In genomic region chr4:188781655-188782054, GRCh38 we compare ENCODE assay signal across 12 cellular contexts.
A peak's percentile ranks its signal among the peaks of the same experiment; 100 is the strongest.
DNase-seq lines count a peak whose midpoint lies in the region; TF ChIP-seq lines count a peak whose summit lies in the region.
"Had no signal": no experiment of that assay in that cellular context is flagged by ENCODE, and none has a peak within 500 bp of the region (broad histone marks: within the 10 kb centered on the region; RNA-seq: fewer than 3 reads in every experiment).

No MANE protein-coding gene starts in this region.

- no peaks in the 10 kb centered on the region for H3K9me3 Mint-ChIP-seq in nephron progenitor cell

- no peak for TF ChIP-seq POLR2A in vagina (IDR thresholded peaks at IDR 0.05)

- in situ Hi-C loops in Caki2 (cut with HindIII; ENCODE audit: low pct_unique_long_range_greater_than_20kb, low sequenced_read_pairs): no loop called here

- DNase-seq in Caki2 (ENCODE audit: low read depth) (peak; percentile 8), MG63 (peak; percentile 31), choroid plexus epithelial cell (ENCODE audit: low read depth) (peak; percentile 8), nephron progenitor cell (peak; percentile 14), HuH-7 (ENCODE audit: low spot score) (no peak), vagina (ENCODE audit: extremely low spot score in 2 of 2) (no peak), NCI-H187 treated with DMSO at 0.1 percent for 48 hours (lab: John Stamatoyannopoulos, UW) (no peak)
- DNase-seq in NK-92 treated with Interleukin-12 subunit alpha and Interleukin-12 subunit beta, amount 100 ng/mL, for 24 hours (lab: John Stamatoyannopoulos, UW): no peak
- DNase-seq: activated CD4-positive, alpha-beta T cell treated with anti-CD3 and anti-CD28 coated beads for 36 hours; NCI-H446; spleen had no signal

- H3K27me3 ChIP-seq in MG63 (no peaks in the 10 kb centered on the region), vagina (no peaks in the 10 kb centered on the region)
- H3K27me3 ChIP-seq: cardiac muscle cell, spleen had no signal

- peaks cover 16% of the 10 kb centered on the region for H3K4me1 Mint-ChIP-seq in nephron progenitor cell
- H3K4me1 Mint-ChIP-seq: activated CD4-positive, alpha-beta T cell treated with anti-CD3 and anti-CD28 coated beads for 36 hours had no signal

- H3K36me3 ChIP-seq in MG63 (no peaks in the 10 kb centered on the region), vagina (no peaks in the 10 kb centered on the region)
- H3K36me3 ChIP-seq: cardiac muscle cell, spleen had no signal

- no peak overlapping the region for H3K4me3 ChIP-seq in MG63
- H3K4me3 ChIP-seq in choroid plexus epithelial cell (ENCODE audit: low read depth, low read length): no peak overlapping the region
- H3K4me3 ChIP-seq in vagina: no peak overlapping the region
- H3K4me3 ChIP-seq: cardiac muscle cell, spleen had no signal

- intact Hi-C loops in vagina (cut with DNase I): no loop called here

- no peaks in the 10 kb centered on the region for H3K36me3 Mint-ChIP-seq in nephron progenitor cell (ENCODE audit: low read depth)

- H3K27ac Mint-ChIP-seq in nephron progenitor cell: no peak overlapping the region
- H3K27ac Mint-ChIP-seq: activated CD4-positive, alpha-beta T cell treated with anti-CD3 and anti-CD28 coated beads for 36 hours had no signal

- H3K4me1 ChIP-seq in vagina: no peaks in the 10 kb centered on the region
- H3K4me1 ChIP-seq: spleen had no signal

- H3K27ac ChIP-seq in vagina: no peak overlapping the region
- H3K27ac ChIP-seq: cardiac muscle cell, spleen had no signal

- peak; percentile 48 for TF ChIP-seq CTCF in choroid plexus epithelial cell (conservative IDR thresholded peaks at IDR 0.05; ENCODE audit: low read depth, low read length)
- TF ChIP-seq CTCF in nephron progenitor cell (IDR thresholded peaks at IDR 0.05): peak; percentile 37
- TF ChIP-seq CTCF in vagina (IDR thresholded peaks at IDR 0.05): no peak

- no peak overlapping the region for H3K4me3 Mint-ChIP-seq in nephron progenitor cell
- H3K4me3 Mint-ChIP-seq: activated CD4-positive, alpha-beta T cell treated with anti-CD3 and anti-CD28 coated beads for 36 hours had no signal

- no peaks in the 10 kb centered on the region for H3K9me3 ChIP-seq in MG63
- no peaks in the 10 kb centered on the region for H3K9me3 ChIP-seq in vagina

- H3K27me3 Mint-ChIP-seq in nephron progenitor cell (ENCODE audit: low read depth, poor library complexity): no peaks in the 10 kb centered on the region
- H3K27me3 Mint-ChIP-seq: activated CD4-positive, alpha-beta T cell treated with anti-CD3 and anti-CD28 coated beads for 36 hours had no signal

Comparison
In these comparisons a context has a peak if more than half of its experiments do, and no peak if none do; other contexts are left out.
1. DNase-seq: peak in Caki2 (single experiment), MG63 (single experiment), choroid plexus epithelial cell (single experiment) and nephron progenitor cell (single experiment); none in NK-92 treated with Interleukin-12 subunit alpha and Interleukin-12 subunit beta, amount 100 ng/mL, for 24 hours (single experiment), HuH-7 (single experiment), vagina (0 of 2) and NCI-H187 treated with DMSO at 0.1 percent for 48 hours (single experiment).
2. CTCF ChIP-seq: peak in choroid plexus epithelial cell (single experiment) and nephron progenitor cell (single experiment); none in vagina (0 of 3).